In genomic region chr9:130493476-130493875, GRCh38 we compare ENCODE assay signal across 25 cellular contexts. TPM values are rescaled to one million over a fixed set of nuclear protein-coding genes. Genes with fewer than 3 reads are reported as not detected.
DNase-seq lines count a peak whose midpoint lies in the region; ATAC-seq, FAIRE-seq and TF ChIP-seq lines count a peak whose summit lies in the region.
"Had no signal": no experiment of that assay in that cellular context is flagged by ENCODE, and none has a peak within 500 bp of the region (broad histone marks: within the 10 kb centered on the region; RNA-seq: fewer than 3 reads in every experiment).

No MANE protein-coding gene starts in this region.

- in situ Hi-C loops in HepG2 (cut with HindIII; ENCODE audit: extremely low pct_ligation_motif_present, low pct_unique_long_range_greater_than_20kb), result no loop called here

- peaks cover 0 to 6% (median 4%) of the 10 kb centered on the region in 5 donors for H3K9me3 Mint-ChIP-seq in CD8-positive, alpha-beta memory T cell
- peaks cover 6% of the 10 kb centered on the region for H3K9me3 Mint-ChIP-seq in activated CD4-positive, alpha-beta memory T cell treated with anti-CD3 and anti-CD28 coated beads for 36 hours

- WGBS in right cardiac atrium, result 87% methylated on average over 9 of the region's 9 CpGs
- WGBS in HepG2 (ENCODE audit: low lambda C conversion rate), result 100% methylated on average over 3 of the region's 9 CpGs

- H3K36me3 ChIP-seq in WERI-Rb-1, result peaks cover 54% of the 10 kb centered on the region
- H3K36me3 ChIP-seq in HepG2 (replicated peaks in 1 of 2; ENCODE audit: control insufficient read depth in 1 of 2, insufficient read depth in 2 of 2, low read length in 2 of 2), result peaks cover 4 to 26% of the 10 kb centered on the region in 2 experiments; a peak in 4 of 5 replicates
- peaks cover 36% of the 10 kb centered on the region for H3K36me3 ChIP-seq in osteoblast (ENCODE audit: insufficient read depth, low read length)
- no peaks in the 10 kb centered on the region for H3K36me3 ChIP-seq in CD8-positive, alpha-beta memory T cell (ENCODE audit: insufficient read depth, low read length)

- H3K4me3 ChIP-seq in right cardiac atrium (ENCODE audit: low read length), result no peak overlapping the region
- no peak overlapping the region for H3K4me3 ChIP-seq in WERI-Rb-1 (ENCODE audit: low read depth, low read length)
- H3K4me3 ChIP-seq in HepG2 (replicated peaks in 1 of 3; ENCODE audit: insufficient read depth in 1 of 3, low read depth in 2 of 3, low read length in 3 of 3), result no peak overlapping the region
- no peak overlapping the region for H3K4me3 ChIP-seq in osteoblast (ENCODE audit: insufficient read depth, low read length)
- H3K4me3 ChIP-seq in CD8-positive, alpha-beta memory T cell (ENCODE audit: low read length), result no peak overlapping the region
- H3K4me3 ChIP-seq: A549, GM23248 had no signal

- H3K27me3 ChIP-seq in right cardiac atrium (ENCODE audit: control insufficient read depth, insufficient read depth) (no peaks in the 10 kb centered on the region), WERI-Rb-1 (ENCODE audit: insufficient read depth, low read depth, severe bottlenecking) (no peaks in the 10 kb centered on the region), HepG2 (ENCODE audit: control insufficient read depth in 1 of 2, insufficient read depth in 2 of 2, low read length in 2 of 2) (no peaks in the 10 kb centered on the region), osteoblast (ENCODE audit: insufficient read depth, low read length) (no peaks in the 10 kb centered on the region)
- H3K27me3 ChIP-seq in CD8-positive, alpha-beta memory T cell (ENCODE audit: insufficient read depth, low read length, poor library complexity, severe bottlenecking), result no peaks in the 10 kb centered on the region
- H3K27me3 ChIP-seq: BE2C; BLaER1 treated with 17β-estradiol and CSF1 and Interleukin-3, amounts not matched to agents 10 nM and 100 nM had no signal

- POLR2A ChIA-PET in HepG2 (lab: Yijun Ruan, JAX), result no interaction called here
- POLR2A ChIA-PET in CD8-positive, alpha-beta memory T cell (lab: Charles Lee), result no interaction called here
- POLR2A ChIA-PET in activated CD4-positive, alpha-beta memory T cell treated with anti-CD3 and anti-CD28 coated beads for 36 hours (lab: Charles Lee), result no interaction called here

- BruUV-seq in HepG2 (replicated peaks; lab: Mats Ljungman, UMichigan), result no TSS peak

- H3K79me2 ChIP-seq in HepG2 (ENCODE audit: insufficient read depth, low read length) (no peaks in the 10 kb centered on the region), osteoblast (ENCODE audit: insufficient read depth, low read length) (no peaks in the 10 kb centered on the region)

- TF ChIP-seq RAD21 in HepG2 (CRISPR knock-in tag; IDR thresholded peaks at IDR 0.05), result no peak

- CTCF ChIA-PET in HepG2 (lab: Yijun Ruan, JAX; ENCODE audit: low intra/inter-chr PET ratio, low total read pairs), result no interaction called here
- CTCF ChIA-PET in CD8-positive, alpha-beta memory T cell (lab: Charles Lee), result no interaction called here
- CTCF ChIA-PET in activated CD4-positive, alpha-beta memory T cell treated with anti-CD3 and anti-CD28 coated beads for 36 hours (lab: Charles Lee), result no interaction called here

- H3K4me1 ChIP-seq in right cardiac atrium (ENCODE audit: control insufficient read depth, insufficient read depth, low read length) (no peaks in the 10 kb centered on the region), HepG2 (ENCODE audit: insufficient read depth, low read length) (peaks cover 12% of the 10 kb centered on the region), osteoblast (ENCODE audit: insufficient read depth, low read length) (no peaks in the 10 kb centered on the region)
- no peaks in the 10 kb centered on the region for H3K4me1 ChIP-seq in CD8-positive, alpha-beta memory T cell (ENCODE audit: insufficient read depth, low read length)
- H3K4me1 ChIP-seq: A549 had no signal

- H3K4me2 ChIP-seq in HepG2 (ENCODE audit: low read depth, low read length), result no peak overlapping the region
- no peak overlapping the region for H3K4me2 ChIP-seq in osteoblast (ENCODE audit: insufficient read depth, low read length)
- H3K4me2 ChIP-seq: A549; BLaER1 treated with 17β-estradiol and CSF1 and Interleukin-3, amounts not matched to agents 10 nM and 100 nM had no signal

- no peak overlapping the region for H3K27ac ChIP-seq in right cardiac atrium (ENCODE audit: low read length)
- H3K27ac ChIP-seq in WERI-Rb-1, result peak overlapping the region; percentile 39; the same call in 1 of the 2 replicates
- no peak overlapping the region for H3K27ac ChIP-seq in HepG2 (ENCODE audit: extremely low read length, insufficient read depth, low read length)
- no peak overlapping the region for H3K27ac ChIP-seq in osteoblast (ENCODE audit: low read depth, low read length)
- H3K27ac ChIP-seq in CD8-positive, alpha-beta memory T cell (ENCODE audit: low read depth, low read length), result no peak overlapping the region
- H3K27ac ChIP-seq: A549; BLaER1 treated with 17β-estradiol and CSF1 and Interleukin-3, amounts not matched to agents 10 nM and 100 nM; GM23248 had no signal

- H2AFZ ChIP-seq in HepG2 (ENCODE audit: low read length), result no peak overlapping the region
- no peak overlapping the region for H2AFZ ChIP-seq in osteoblast (ENCODE audit: low read length)
- H2AFZ ChIP-seq: GM23248 had no signal

- H3K4me3 Mint-ChIP-seq in CD8-positive, alpha-beta memory T cell, result no peak overlapping the region
- no peak overlapping the region for H3K4me3 Mint-ChIP-seq in activated CD4-positive, alpha-beta memory T cell treated with anti-CD3 and anti-CD28 coated beads for 36 hours
- H3K4me3 Mint-ChIP-seq: CD14-positive monocyte; CD4-positive, alpha-beta T cell; H9 had no signal

- TF ChIP-seq CTCF in WERI-Rb-1 (IDR thresholded peaks at IDR 0.05; ENCODE audit: low read depth, low read length) (no peak), HepG2 (CRISPR knock-in tag; IDR thresholded peaks at IDR 0.05) (no peak), osteoblast (IDR thresholded peaks at IDR 0.05; ENCODE audit: extremely low read depth, low read depth, low read length) (no peak)

- no peaks in the 10 kb centered on the region for H3K36me3 Mint-ChIP-seq in CD8-positive, alpha-beta memory T cell
- no peaks in the 10 kb centered on the region for H3K36me3 Mint-ChIP-seq in activated CD4-positive, alpha-beta memory T cell treated with anti-CD3 and anti-CD28 coated beads for 36 hours
- H3K36me3 Mint-ChIP-seq: CD14-positive monocyte had no signal

- H3K9ac ChIP-seq in HepG2 (ENCODE audit: insufficient read depth, low read depth, low read length), result no peak overlapping the region
- H3K9ac ChIP-seq: BLaER1 treated with 17β-estradiol and CSF1 and Interleukin-3, amounts not matched to agents 10 nM and 100 nM; GM23248 had no signal

- intact Hi-C loops in right cardiac atrium (cut with DNase I), result no loop called here
- intact Hi-C loops in Right ventricle myocardium inferior (cut with DNase I), result no loop called here
- intact Hi-C loops in HepG2 (cut with micrococcal nuclease; ENCODE audit: unreplicated experiment), result no loop called here
- intact Hi-C loops in activated CD4-positive, alpha-beta memory T cell treated with anti-CD3 and anti-CD28 coated beads for 36 hours (cut with micrococcal nuclease), result no loop called here

- no peak for FAIRE-seq in HepG2 (lab: Jason Lieb, UNC)
- FAIRE-seq: A549, G401.6, GM12892 had no signal

- H3K4me1 Mint-ChIP-seq in CD8-positive, alpha-beta memory T cell, result no peaks in the 10 kb centered on the region
- no peaks in the 10 kb centered on the region for H3K4me1 Mint-ChIP-seq in activated CD4-positive, alpha-beta memory T cell treated with anti-CD3 and anti-CD28 coated beads for 36 hours (ENCODE audit: low read depth)
- H3K4me1 Mint-ChIP-seq: CD14-positive monocyte had no signal

- H3K27me3 Mint-ChIP-seq in CD8-positive, alpha-beta memory T cell, result peaks cover 14 to 32% of the 10 kb centered on the region in 2 donors
- peaks cover 3% of the 10 kb centered on the region for H3K27me3 Mint-ChIP-seq in activated CD4-positive, alpha-beta memory T cell treated with anti-CD3 and anti-CD28 coated beads for 36 hours

- DNase-seq in right cardiac atrium (no peak), Right ventricle myocardium inferior (ENCODE audit: missing footprints) (no peak), WERI-Rb-1 (peak; percentile 44), HepG2 (ENCODE audit: low spot score) (no peak), osteoblast (ENCODE audit: insufficient read length, low spot score, missing footprints) (peak; percentile 62)
- DNase-seq in CD8-positive, alpha-beta memory T cell, result no peak
- no peak for DNase-seq in activated CD4-positive, alpha-beta memory T cell treated with anti-CD3 and anti-CD28 coated beads for 36 hours
- no peak for DNase-seq in activated naive CD4-positive, alpha-beta T cell (lab: John Stamatoyannopoulos, UW)
- DNase-seq: 8988T; ACHN; AML-193; BE2C; Calu3; CD4-positive, alpha-beta T cell; COR-L47; DMS153; DND-41; GM23248; H9 had no signal

- TF ChIP-seq POLR2A in HepG2 (IDR thresholded peaks at IDR 0.05; ENCODE audit: insufficient read depth in 1 of 2, low read depth in 2 of 2, low read length in 2 of 2), result no peak

- H3K27ac Mint-ChIP-seq in CD8-positive, alpha-beta memory T cell, result no peak overlapping the region
- no peak overlapping the region for H3K27ac Mint-ChIP-seq in activated CD4-positive, alpha-beta memory T cell treated with anti-CD3 and anti-CD28 coated beads for 36 hours
- H3K27ac Mint-ChIP-seq: CD14-positive monocyte; CD4-positive, alpha-beta T cell; H9 had no signal

- H4K20me1 ChIP-seq in HepG2 (ENCODE audit: insufficient read depth, low read length) (no peaks in the 10 kb centered on the region), osteoblast (ENCODE audit: insufficient read depth, low read length) (no peaks in the 10 kb centered on the region)

- H3K9me3 ChIP-seq in right cardiac atrium (ENCODE audit: control insufficient read depth, low read length) (no peaks in the 10 kb centered on the region), WERI-Rb-1 (ENCODE audit: severe bottlenecking) (peaks cover 18% of the 10 kb centered on the region), HepG2 (ENCODE audit: low read length) (peaks cover 10% of the 10 kb centered on the region), osteoblast (ENCODE audit: low read depth, low read length) (peaks cover 3% of the 10 kb centered on the region)
- no peaks in the 10 kb centered on the region for H3K9me3 ChIP-seq in CD8-positive, alpha-beta memory T cell (ENCODE audit: low read length)

- TF ChIP-seq EP300 in HepG2 (IDR thresholded peaks at IDR 0.05; ENCODE audit: low read depth in 2 of 2, low read length in 2 of 2) (no peak), HepG2 (CRISPR knock-in tag; IDR thresholded peaks at IDR 0.05; ENCODE audit: borderline replicate concordance) (no peak)

- ATAC-seq in right cardiac atrium (peak; percentile 10 to 19), Right ventricle myocardium inferior (no peak), HepG2 (no peak)
- ATAC-seq: A549, HCT116 had no signal

RNA-seq across cellular contexts. Expression of gene ASS1, which starts 48.7 kb away (rescaled TPM):
- total RNA-seq in right cardiac atrium, result 10 to 100 TPM; 37.6 to 88.3 (median 52.9) TPM
- 77.8 TPM for polyA plus RNA-seq in right cardiac atrium
- total RNA-seq in Right ventricle myocardium inferior, result 84.8 TPM
- total RNA-seq in HepG2 (2016; rRNA removed; fragmentation: Illumina TruSeq; extraction: Trizol), result 77.6 and 89.0 TPM in 2 replicates
- total RNA-seq in HepG2 (2016; cell fraction: cytosol; rRNA removed; fragmentation: Illumina TruSeq; extraction: Trizol; ENCODE audit: low read depth), result 56.7 and 64.0 TPM in 2 replicates
- total RNA-seq in HepG2 (2016; cell fraction: insoluble cytoplasmic fraction; rRNA removed; fragmentation: Illumina TruSeq; extraction: Trizol), result 77.7 and 96.7 TPM in 2 replicates
- total RNA-seq in HepG2 (2016; cell fraction: membrane; rRNA removed; fragmentation: Illumina TruSeq; extraction: Trizol), result 80.8 and 82.9 TPM in 2 replicates
- 36.6 and 39.7 TPM in 2 replicates for total RNA-seq in HepG2 (2016; cell fraction: nucleus; rRNA removed; fragmentation: Illumina TruSeq; extraction: Trizol)
- polyA plus RNA-seq in HepG2 (2011; rRNA removed), result 108 and 122 TPM in 2 replicates
- 120 and 164 TPM in 2 replicates for polyA plus RNA-seq in HepG2 (2011; cell fraction: cytosol; rRNA removed)
- 48.7 and 65.0 TPM in 2 replicates for polyA plus RNA-seq in HepG2 (2011; cell fraction: nucleus; rRNA removed)
- 38.4 and 74.9 TPM in 2 replicates for polyA plus RNA-seq in HepG2 (2012)
- polyA plus RNA-seq in HepG2 (2016; cell fraction: cytosol; fragmentation: Illumina TruSeq; extraction: Trizol; ENCODE audit: low read depth), result 90.2 and 91.5 TPM in 2 replicates
- polyA plus RNA-seq in HepG2 (2016; cell fraction: insoluble cytoplasmic fraction; fragmentation: Illumina TruSeq; extraction: Trizol; ENCODE audit: low read depth), result 134 and 144 TPM in 2 replicates
- polyA plus RNA-seq in HepG2 (2016; cell fraction: membrane; fragmentation: Illumina TruSeq; extraction: Trizol; ENCODE audit: low read depth), result 100 and 111 TPM in 2 replicates
- 76.1 and 84.6 TPM in 2 replicates for polyA plus RNA-seq in HepG2 (2016; cell fraction: nucleus; fragmentation: Illumina TruSeq; extraction: Trizol; ENCODE audit: insufficient read depth, low read depth)
- polyA minus RNA-seq in HepG2 (2011; rRNA and poly(A)+ RNA removed; ENCODE audit: low replicate concordance), result 90.2 and 1,449 TPM in 2 replicates
- 49.5 and 53.8 TPM in 2 replicates for polyA minus RNA-seq in HepG2 (2011; cell fraction: cytosol; rRNA and poly(A)+ RNA removed)
- polyA minus RNA-seq in HepG2 (2011; cell fraction: nucleus; rRNA and poly(A)+ RNA removed), result 17.1 and 17.7 TPM in 2 replicates
- total RNA-seq in osteoblast, result 134 and 195 TPM in 2 replicates
- total RNA-seq in CD8-positive, alpha-beta memory T cell, result 1 to 10 TPM; 2.3 to 3.4 TPM
- not detected for polyA plus RNA-seq in CD8-positive, alpha-beta memory T cell
- 1 to 10 TPM; 5.4 to 6.3 TPM for total RNA-seq in activated CD4-positive, alpha-beta memory T cell treated with anti-CD3 and anti-CD28 coated beads for 36 hours
- total RNA-seq: CD4-positive, alpha-beta T cell had no signal
- polyA plus RNA-seq: CD14-positive monocyte had no signal

Comparison
In these comparisons a context has a peak if more than half of its experiments do, and no peak if none do; other contexts are left out.
1. ATAC-seq: peak in right cardiac atrium (2 of 2); none in Right ventricle myocardium inferior (single experiment) and HepG2 (single experiment).
2. DNase-seq: peak in WERI-Rb-1 (single experiment) and osteoblast (single experiment); none in right cardiac atrium (0 of 3), Right ventricle myocardium inferior (single experiment), HepG2 (single experiment), CD8-positive, alpha-beta memory T cell (0 of 5), activated CD4-positive, alpha-beta memory T cell treated with anti-CD3 and anti-CD28 coated beads for 36 hours (single experiment) and activated naive CD4-positive, alpha-beta T cell (0 of 4).
3. RNA of gene ASS1, which starts 48.7 kb away (total RNA-seq): 134 to 195 TPM in osteoblast, 84.8 TPM in Right ventricle myocardium inferior (single experiment), 36.6 to 96.7 TPM in HepG2 and 37.6 to 88.3 TPM in right cardiac atrium; 5.4 to 6.3 TPM in activated CD4-positive, alpha-beta memory T cell treated with anti-CD3 and anti-CD28 coated beads for 36 hours and 2.3 to 3.4 TPM in CD8-positive, alpha-beta memory T cell; every median in the first group is over 4 times any median in the second.